ENCODE assay signal across 14 cellular contexts in genomic region chr2:235820571-235820970, GRCh38.
A peak's percentile ranks its signal among the peaks of the same experiment; 100 is the strongest.
DNase-seq lines count a peak whose midpoint lies in the region; ATAC-seq and TF ChIP-seq lines count a peak whose summit lies in the region.
"Had no signal": no experiment of that assay in that cellular context is flagged by ENCODE, and none has a peak within 500 bp of the region (broad histone marks: within the 10 kb centered on the region; RNA-seq: fewer than 3 reads in every experiment).

No MANE protein-coding gene starts in this region.

- H3K27me3 ChIP-seq in GM23248 (replicated peaks; ENCODE audit: insufficient read depth), result no peaks in the 10 kb centered on the region
- H3K27me3 ChIP-seq: BLaER1 treated with 17β-estradiol and CSF1 and Interleukin-3, amounts not matched to agents 10 nM and 100 nM had no signal

- intact Hi-C loops in Right ventricle myocardium inferior (cut with DNase I), result no loop called here

- no peak overlapping the region for H3K9ac ChIP-seq in GM23248
- H3K9ac ChIP-seq: BLaER1 treated with 17β-estradiol and CSF1 and Interleukin-3, amounts not matched to agents 10 nM and 100 nM had no signal

- H3K4me1 ChIP-seq in GM23248 (ENCODE audit: insufficient read depth), result no peaks in the 10 kb centered on the region
- H3K4me1 ChIP-seq: BLaER1 treated with 17β-estradiol and CSF1 and Interleukin-3, amounts not matched to agents 10 nM and 100 nM; HAP-1 had no signal

- H3K4me2 ChIP-seq in GM23248 (ENCODE audit: unreplicated experiment), result no peak overlapping the region
- H3K4me2 ChIP-seq: BLaER1 treated with 17β-estradiol and CSF1 and Interleukin-3, amounts not matched to agents 10 nM and 100 nM had no signal

- no peaks in the 10 kb centered on the region for H3K9me2 ChIP-seq in GM23248 (ENCODE audit: insufficient read depth)

- no peaks in the 10 kb centered on the region for H3F3A ChIP-seq in GM23248 (ENCODE audit: insufficient read depth)

- 66 to 74% methylated on average over 2 of the region's 2 CpGs for WGBS in GM23248 (ENCODE audit: low coverage in 1 of 2, low lambda C conversion rate in 2 of 2, missing lambda C conversion rate in 2 of 2), 2 experiments

- no peaks in the 10 kb centered on the region for H4K20me1 ChIP-seq in GM23248 (ENCODE audit: insufficient read depth)
- H4K20me1 ChIP-seq: BLaER1 treated with 17β-estradiol and CSF1 and Interleukin-3, amounts not matched to agents 10 nM and 100 nM had no signal

- DNase-seq in GM23248 (peak; percentile 24), amniotic epithelial cell (ENCODE audit: low read depth) (peak; percentile 19), fibroblast of mammary gland (ENCODE audit: low read depth) (peak; percentile 14), iris pigment epithelial cell (ENCODE audit: low read depth) (peak; percentile 49), Right ventricle myocardium inferior (ENCODE audit: missing footprints) (no peak), NCI-H2171 (lab: John Stamatoyannopoulos, UW) (no peak)
- DNase-seq: 8988T; ACHN; CD4-positive, CD25-positive, alpha-beta regulatory T cell; DMS79 had no signal

- no peaks in the 10 kb centered on the region; the same call in 1 of the 2 replicates for H3K36me3 ChIP-seq in GM23248 (ENCODE audit: low read depth)
- H3K36me3 ChIP-seq: HAP-1 had no signal

- H3K4me3 ChIP-seq in GM23248, result no peak overlapping the region
- no peak overlapping the region for H3K4me3 ChIP-seq in fibroblast of mammary gland (ENCODE audit: control insufficient read depth, low read depth, low read length)
- H3K4me3 ChIP-seq: BLaER1 treated with 17β-estradiol and CSF1 and Interleukin-3, amounts not matched to agents 10 nM and 100 nM; GM12878; HAP-1 had no signal

- no peak overlapping the region for H3K27ac ChIP-seq in GM23248
- H3K27ac ChIP-seq: BLaER1 treated with 17β-estradiol and CSF1 and Interleukin-3, amounts not matched to agents 10 nM and 100 nM had no signal

- H2AFZ ChIP-seq in GM23248, result no peak overlapping the region

- no peaks in the 10 kb centered on the region for H3K9me3 ChIP-seq in GM23248 (ENCODE audit: low read depth)
- H3K9me3 ChIP-seq: BLaER1 treated with 17β-estradiol and CSF1 and Interleukin-3, amounts not matched to agents 10 nM and 100 nM; HAP-1 had no signal

- H3K79me2 ChIP-seq in GM23248 (ENCODE audit: insufficient read depth), result no peaks in the 10 kb centered on the region

- in situ Hi-C loops in GM23248 (cut with MboI), result no loop called here

- TF ChIP-seq CTCF in fibroblast of mammary gland (conservative IDR thresholded peaks at IDR 0.05; ENCODE audit: control insufficient read depth, insufficient read depth, low read depth, low read length), result no peak

- no peak for ATAC-seq in Right ventricle myocardium inferior
- ATAC-seq in GM21367 (IDR thresholded peaks at IDR 0.05; ENCODE audit: unreplicated experiment), result no peak
- ATAC-seq: GM12878 had no signal

Comparison
In these comparisons a context has a peak if more than half of its experiments do, and no peak if none do; other contexts are left out.
1. DNase-seq: peak in GM23248 (single experiment), amniotic epithelial cell (single experiment), fibroblast of mammary gland (single experiment) and iris pigment epithelial cell (single experiment); none in Right ventricle myocardium inferior (single experiment) and NCI-H2171 (single experiment).